ENCODE assay signal across 10 cellular contexts in the genomic region with DNA sequence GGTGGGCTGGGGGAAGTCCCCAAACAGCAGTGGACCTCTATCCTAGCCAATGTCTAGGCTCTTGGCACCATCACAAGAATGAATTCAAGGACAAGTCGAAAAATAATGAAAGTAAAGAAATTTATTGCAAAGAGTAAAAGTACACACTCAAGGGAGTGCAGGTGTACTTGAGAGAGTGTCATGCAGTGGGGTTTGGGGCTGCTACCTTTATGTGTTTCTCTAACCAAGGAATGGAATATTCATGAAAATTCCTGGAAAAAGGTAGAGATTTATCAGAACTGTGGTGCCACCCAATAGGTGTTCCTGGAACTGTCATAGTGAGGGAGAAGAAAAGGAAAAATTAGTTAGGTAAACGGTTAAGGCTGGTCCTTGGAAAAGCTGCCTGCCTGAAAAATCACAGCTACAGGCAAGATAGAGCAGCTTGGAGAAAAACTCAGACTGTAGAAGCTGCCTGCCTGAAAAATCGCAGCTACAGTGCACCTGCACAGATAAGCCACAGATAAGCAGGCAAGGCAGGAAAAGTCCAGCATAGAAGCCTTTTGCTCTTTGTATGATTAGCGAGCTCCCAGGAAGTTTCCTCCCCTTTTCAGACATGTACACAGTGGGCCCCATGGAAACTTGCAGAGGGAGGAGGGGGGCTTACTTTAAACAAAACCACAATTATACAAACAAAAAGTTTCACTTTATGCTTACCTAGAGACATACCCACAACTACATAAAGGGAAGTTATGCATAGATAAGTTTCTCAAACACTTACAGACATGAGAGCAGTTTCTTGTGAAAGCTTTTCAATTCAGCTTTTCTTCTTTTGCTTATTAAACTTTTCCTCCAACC.
A peak's percentile ranks its signal among the peaks of the same experiment; 100 is the strongest.
DNase-seq lines count a peak whose midpoint lies in the region; ATAC-seq and TF ChIP-seq lines count a peak whose summit lies in the region.
"Had no signal": no experiment of that assay in that cellular context is flagged by ENCODE, and none has a peak within 500 bp of the region (broad histone marks: within the 10 kb centered on the region; RNA-seq: fewer than 3 reads in every experiment).

No MANE protein-coding gene starts in this region.

- ATAC-seq in GM21367 (IDR thresholded peaks at IDR 0.05; ENCODE audit: unreplicated experiment) (peak; percentile 67), HG03354 (IDR thresholded peaks at IDR 0.05; ENCODE audit: poor library complexity, severe bottlenecking, unreplicated experiment) (peak; percentile 99), left colon (peak; percentile 95)

- intact Hi-C loops in left colon (cut with DNase I, micrococcal nuclease), result no loop called here

- TF ChIP-seq CTCF in GM13976 (IDR thresholded peaks at IDR 0.05; ENCODE audit: borderline replicate concordance, control extremely low read depth, extremely low read depth, insufficient read depth, missing control alignments), result no peak

- DNase-seq in GM13976 (ENCODE audit: low spot score), result peak; percentile 54
- peak in 1 of 2 donors; percentile 49 for DNase-seq in left colon
- DNase-seq in SHP77 (lab: John Stamatoyannopoulos, UW), result no peak
- no peak for DNase-seq in D341Med (ENCODE audit: low spot score)
- DNase-seq in activated CD4-positive, CD25-positive, alpha-beta regulatory T cell (lab: John Stamatoyannopoulos, UW), result no peak
- DNase-seq in germinal center (ENCODE audit: low spot score), result no peak
- DNase-seq: NCI-H226; stimulated activated CD8-positive, alpha-beta memory T cell treated with anti-CD3 and anti-CD28 coated beads, Interleukin-4, amount 100 ng/mL, for 48 hours had no signal

- in situ Hi-C loops in GM13976 (cut with MboI; ENCODE audit: low sequenced_read_pairs, unreplicated experiment), result no loop called here
